In the genomic region with DNA sequence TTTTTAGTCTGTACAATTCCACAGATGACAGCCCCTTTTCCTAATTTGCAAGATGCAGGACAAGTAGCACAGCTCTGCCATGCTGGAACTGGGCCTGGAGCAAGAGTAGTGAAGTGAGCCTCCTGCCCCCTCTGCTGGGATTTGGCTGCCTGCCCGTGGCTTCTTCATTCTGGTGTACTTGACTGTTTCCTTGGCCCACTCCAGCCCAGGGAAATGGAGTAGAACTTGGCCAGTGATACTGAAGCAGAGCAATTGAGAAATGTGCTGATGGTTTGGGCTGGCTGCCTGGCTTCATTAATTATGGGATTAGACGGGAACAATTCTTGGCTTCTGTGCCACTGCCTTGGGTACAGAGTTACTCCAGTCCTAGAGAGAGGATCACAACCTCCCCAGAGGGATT, we compare ENCODE assay signal across 8 cellular contexts. TPM values are rescaled to one million over a fixed set of nuclear protein-coding genes. Genes with fewer than 3 reads are reported as not detected.
DNase-seq lines count a peak whose midpoint lies in the region; ATAC-seq, FAIRE-seq and TF ChIP-seq lines count a peak whose summit lies in the region.

No MANE protein-coding gene starts in this region.

- H4K20me1 ChIP-seq in mammary epithelial cell (ENCODE audit: insufficient read depth, low read length) = no peaks in the 10 kb centered on the region
- no peaks in the 10 kb centered on the region for H4K20me1 ChIP-seq in H1 (replicated peaks in 1 of 2; ENCODE audit: control insufficient read depth in 1 of 2, insufficient read depth in 2 of 2, low read length in 2 of 2)

- no peak for TF ChIP-seq POLR2A in H1 (IDR thresholded peaks at IDR 0.05; ENCODE audit: control extremely low read depth in 1 of 2, low read depth in 2 of 2, low read length in 2 of 2)

- no peak overlapping the region for H3K56ac ChIP-seq in H1 (replicated peaks; ENCODE audit: insufficient read length, low read depth, low read length)

- no peaks in the 10 kb centered on the region for H3K36me3 ChIP-seq in mammary epithelial cell (ENCODE audit: insufficient read depth, low read length)
- no peaks in the 10 kb centered on the region for H3K36me3 ChIP-seq in H1 (ENCODE audit: control insufficient read depth in 2 of 4, insufficient read depth in 4 of 4, low read length in 3 of 4)
- no peaks in the 10 kb centered on the region for H3K36me3 ChIP-seq in mesenchymal stem cell (ENCODE audit: control insufficient read depth in 1 of 2, insufficient read depth in 2 of 2, low read depth in 1 of 2, low read length in 2 of 2)
- no peaks in the 10 kb centered on the region for H3K36me3 ChIP-seq in aorta (ENCODE audit: control insufficient read depth in 1 of 2, insufficient read depth in 2 of 2, low read length in 1 of 2)
- no peaks in the 10 kb centered on the region for H3K36me3 ChIP-seq in CD4-positive, alpha-beta memory T cell (ENCODE audit: insufficient read depth, low read length)

- H2BK20ac ChIP-seq in H1 (ENCODE audit: low read length) = no peak overlapping the region

- H2AK5ac ChIP-seq in H1 (ENCODE audit: low read depth, low read length) = no peak overlapping the region
- H2AK5ac ChIP-seq in mesenchymal stem cell (ENCODE audit: low read length, severe bottlenecking) = no peak overlapping the region

- 20% methylated on average over 2 of the region's 2 CpGs for WGBS in mammary epithelial cell (ENCODE audit: low coverage, missing lambda C conversion rate)
- WGBS in H1 (ENCODE audit: extremely low coverage in 1 of 2, insufficient coverage in 1 of 2, insufficient read length in 1 of 2, insufficient replicate concordance in 2 of 2, low coverage in 1 of 2, low lambda C conversion rate in 2 of 2, missing lambda C conversion rate in 1 of 2), 2 experiments = 81% methylated on average over 2 of the region's 2 CpGs; no CpG with 5 or more reads in 1 of the 2 experiments
- WGBS in mesenchymal stem cell = 80% methylated on average over 2 of the region's 2 CpGs
- WGBS in aorta, 2 donors = 1 to 3% methylated on average over 2 of the region's 2 CpGs

- no peaks in the 10 kb centered on the region for H3K27me3 Mint-ChIP-seq in MCF 10A (ENCODE audit: insufficient read depth, unreplicated experiment)
- H3K27me3 Mint-ChIP-seq in CD4-positive, alpha-beta memory T cell = no peaks in the 10 kb centered on the region

- H2BK12ac ChIP-seq in H1 (ENCODE audit: low read depth, low read length) = no peak overlapping the region
- H2BK12ac ChIP-seq in mesenchymal stem cell (ENCODE audit: low read length in 2 of 2) = no peak overlapping the region

- intact Hi-C loops in MCF 10A (cut with micrococcal nuclease) (loop anchor here (5.0 kb wide), 1 partner anchor 227 kb away; no protein-coding TSS in a partner anchor), mammary epithelial cell (cut with micrococcal nuclease) (no loop called here), aorta (cut with DNase I) (loop anchor here in 1 of 2 donors (10.0 kb wide), 1 partner anchor 64 kb away; no protein-coding TSS in a partner anchor)
- intact Hi-C loops in CD4-positive, alpha-beta memory T cell (cut with micrococcal nuclease) = loop anchor here (5.0 kb wide), 1 partner anchor 463 kb away; a partner anchor contains a TSS

- H2BK15ac ChIP-seq in H1 (ENCODE audit: low read length) = no peak overlapping the region
- no peak overlapping the region for H2BK15ac ChIP-seq in mesenchymal stem cell (ENCODE audit: low read depth, poor library complexity, severe bottlenecking)

- peak; percentile 76 for ATAC-seq in aorta (ENCODE audit: low FRiP score)

- H3K27me3 ChIP-seq in mammary epithelial cell (ENCODE audit: insufficient read depth, low read length) (no peaks in the 10 kb centered on the region), H1 (replicated peaks in 1 of 4; ENCODE audit: control insufficient read depth in 3 of 4, extremely low read depth in 1 of 4, insufficient read depth in 3 of 4, low read length in 3 of 4) (peaks cover 0 to 16% (median 14%) of the 10 kb centered on the region in 4 experiments; a peak in 6 of 7 replicates), mesenchymal stem cell (ENCODE audit: control insufficient read depth in 1 of 2, insufficient read depth in 1 of 2, low read length in 2 of 2) (no peaks in the 10 kb centered on the region), aorta (ENCODE audit: control insufficient read depth in 1 of 2, insufficient read depth in 2 of 2, low read length in 1 of 2) (no peaks in the 10 kb centered on the region)
- H3K27me3 ChIP-seq in CD4-positive, alpha-beta memory T cell (ENCODE audit: insufficient read depth, low read length) = no peaks in the 10 kb centered on the region

- H4K91ac ChIP-seq in H1 (replicated peaks; ENCODE audit: insufficient read length, low read length) (no peak overlapping the region), mesenchymal stem cell (ENCODE audit: low read length) (no peak overlapping the region)

- H3K4ac ChIP-seq in H1 (replicated peaks; ENCODE audit: insufficient read length, low read depth, low read length) (no peak overlapping the region), mesenchymal stem cell (ENCODE audit: low read depth in 1 of 2, low read length in 2 of 2) (no peak overlapping the region)

- H4K8ac ChIP-seq in H1 (ENCODE audit: extremely low read depth, insufficient read depth, low read length) (no peak overlapping the region), mesenchymal stem cell (ENCODE audit: low read length) (no peak overlapping the region)

- dilution Hi-C loops in mammary epithelial cell (cut with HindIII; ENCODE audit: low sequenced_read_pairs) = loop anchor here (5.0 to 10.0 kb wide), 2 partner anchors 38 to 66 kb away; no protein-coding TSS in a partner anchor

- no TSS peak for BruUV-seq in MCF 10A (replicated peaks; lab: Mats Ljungman, UMichigan)
- no TSS peak for BruUV-seq in mammary epithelial cell (replicated peaks; lab: Mats Ljungman, UMichigan)

- peaks cover 16% of the 10 kb centered on the region for H3K4me1 ChIP-seq in mammary epithelial cell (ENCODE audit: insufficient read depth, low read length)
- peaks cover 0 to 5% (median 3%) of the 10 kb centered on the region in 4 experiments; a peak in 5 of 7 replicates for H3K4me1 ChIP-seq in H1 (replicated peaks in 1 of 4; ENCODE audit: control insufficient read depth in 3 of 4, insufficient read depth in 4 of 4, low read length in 3 of 4)
- peaks cover 8% of the 10 kb centered on the region for H3K4me1 ChIP-seq in mesenchymal stem cell (ENCODE audit: control insufficient read depth, insufficient read depth, low read depth, low read length)
- H3K4me1 ChIP-seq in aorta (ENCODE audit: control insufficient read depth in 1 of 2, insufficient read depth in 2 of 2, low read length in 2 of 2) = no peaks in the 10 kb centered on the region
- peaks cover 57% of the 10 kb centered on the region for H3K4me1 ChIP-seq in CD4-positive, alpha-beta memory T cell (ENCODE audit: insufficient read depth, low read length)

- peak; percentile 40 to 61 for TF ChIP-seq RAD21 in H1 (IDR thresholded peaks at IDR 0.05 in 1 of 2, conservative IDR thresholded peaks at IDR 0.05 in 1 of 2; ENCODE audit: low read depth in 2 of 2, low read length in 2 of 2)

- TF ChIP-seq EP300 in H1 (IDR thresholded peaks at IDR 0.05; ENCODE audit: borderline replicate concordance in 1 of 2, low read depth in 2 of 2, low read length in 2 of 2) = no peak

- no peak overlapping the region for H3K27ac ChIP-seq in mammary epithelial cell (ENCODE audit: insufficient read depth, low read depth, low read length)
- H3K27ac ChIP-seq in H1 (ENCODE audit: low read depth, low read length) = no peak overlapping the region
- no peak overlapping the region for H3K27ac ChIP-seq in mesenchymal stem cell (ENCODE audit: low read length, poor library complexity, severe bottlenecking)
- H3K27ac ChIP-seq in aorta (ENCODE audit: low read depth in 1 of 2, low read length in 2 of 2) = peak overlapping the region in 1 of 2 donors; percentile 79
- H3K27ac ChIP-seq in CD4-positive, alpha-beta memory T cell (ENCODE audit: low read depth, low read length) = no peak overlapping the region

- H3K9ac ChIP-seq in mammary epithelial cell (ENCODE audit: insufficient read depth, low read length) (no peak overlapping the region), H1 (replicated peaks in 1 of 4; ENCODE audit: extremely low read depth in 1 of 4, low read depth in 3 of 4, low read length in 3 of 4) (no peak overlapping the region), mesenchymal stem cell (ENCODE audit: low read length) (no peak overlapping the region)

- H2AFZ ChIP-seq in mammary epithelial cell (ENCODE audit: low read depth, low read length) (no peak overlapping the region), H1 (ENCODE audit: low read length) (no peak overlapping the region), mesenchymal stem cell (ENCODE audit: low read depth, low read length) (no peak overlapping the region)

- POLR2A ChIA-PET in MCF 10A (lab: Yijun Ruan, JAX) = no interaction called here
- POLR2A ChIA-PET in H1 (lab: Charles Lee; ENCODE audit: partially characterized antibody) = no interaction called here
- POLR2A ChIA-PET in CD4-positive, alpha-beta memory T cell (lab: Charles Lee; ENCODE audit: partially characterized antibody) = no interaction called here

- H2BK5ac ChIP-seq in H1 (ENCODE audit: low read depth, low read length) (no peak overlapping the region), mesenchymal stem cell (ENCODE audit: low read depth, low read length, poor library complexity, severe bottlenecking) (no peak overlapping the region)

- no peaks in the 10 kb centered on the region for H3K79me2 ChIP-seq in mammary epithelial cell (ENCODE audit: insufficient read depth, low read length)
- no peaks in the 10 kb centered on the region for H3K79me2 ChIP-seq in H1 (ENCODE audit: control insufficient read depth in 1 of 2, insufficient read depth in 2 of 2, low read length in 2 of 2)

- H3K9me3 ChIP-seq in mammary epithelial cell (replicated peaks; ENCODE audit: insufficient read depth, low read length) (no peaks in the 10 kb centered on the region), H1 (ENCODE audit: insufficient read depth in 2 of 2, low read depth in 1 of 2, low read length in 1 of 2) (no peaks in the 10 kb centered on the region), mesenchymal stem cell (ENCODE audit: control insufficient read depth, low read length) (no peaks in the 10 kb centered on the region), aorta (ENCODE audit: control insufficient read depth, low read length) (no peaks in the 10 kb centered on the region)
- H3K9me3 ChIP-seq in CD4-positive, alpha-beta memory T cell (ENCODE audit: control insufficient read depth in 1 of 2, low read length in 2 of 2) = no peaks in the 10 kb centered on the region

- H3K79me1 ChIP-seq in H1 (ENCODE audit: low read depth, low read length) (no peaks in the 10 kb centered on the region; the same call in 1 of the 2 replicates), mesenchymal stem cell (replicated peaks; ENCODE audit: low read length, poor library complexity, severe bottlenecking) (peaks cover 16% of the 10 kb centered on the region)

- H3K9me3 Mint-ChIP-seq in MCF 10A (ENCODE audit: unreplicated experiment) = no peaks in the 10 kb centered on the region
- H3K9me3 Mint-ChIP-seq in CD4-positive, alpha-beta memory T cell = no peaks in the 10 kb centered on the region

- peaks cover 14% of the 10 kb centered on the region for H3K4me1 Mint-ChIP-seq in MCF 10A (ENCODE audit: insufficient read depth, unreplicated experiment)
- peaks cover 41 to 74% (median 57%) of the 10 kb centered on the region in 4 donors for H3K4me1 Mint-ChIP-seq in CD4-positive, alpha-beta memory T cell

- no peak overlapping the region for H3K4me3 ChIP-seq in mammary epithelial cell (replicated peaks in 1 of 3; ENCODE audit: insufficient read depth in 1 of 3, low read depth in 2 of 3, low read length in 3 of 3)
- no peak overlapping the region for H3K4me3 ChIP-seq in H1 (ENCODE audit: extremely low read depth in 1 of 4, insufficient read depth in 2 of 4, low read depth in 3 of 4, low read length in 4 of 4)
- peak overlapping the region in 1 of 2 experiments; percentile 45 for H3K4me3 ChIP-seq in mesenchymal stem cell (ENCODE audit: insufficient read depth in 1 of 2, low read depth in 1 of 2, low read length in 2 of 2)
- no peak overlapping the region for H3K4me3 ChIP-seq in aorta (ENCODE audit: low read length in 2 of 2)
- H3K4me3 ChIP-seq in CD4-positive, alpha-beta memory T cell (ENCODE audit: low read length in 2 of 2) = no peak overlapping the region

- TF ChIP-seq CTCF in MCF 10A (IDR thresholded peaks at IDR 0.05; ENCODE audit: unreplicated experiment) = no peak
- no peak for TF ChIP-seq CTCF in mammary epithelial cell (conservative IDR thresholded peaks at IDR 0.05 in 1 of 2, IDR thresholded peaks at IDR 0.05 in 1 of 2; ENCODE audit: extremely low read depth in 1 of 2, insufficient read depth in 1 of 2, low read depth in 1 of 2, low read length in 2 of 2)
- TF ChIP-seq CTCF in H1 (IDR thresholded peaks at IDR 0.05; ENCODE audit: control extremely low read depth in 1 of 3, insufficient read depth in 1 of 3, low read depth in 1 of 3, low read length in 3 of 3) = peak; percentile 21 to 34 (median 29); a peak in 3 of 4 replicates

- H3K36me3 Mint-ChIP-seq in MCF 10A (ENCODE audit: insufficient read depth, unreplicated experiment) = no peaks in the 10 kb centered on the region
- peaks cover 5% of the 10 kb centered on the region in 2 donors for H3K36me3 Mint-ChIP-seq in CD4-positive, alpha-beta memory T cell

- peaks cover 7% of the 10 kb centered on the region for H3K23me2 ChIP-seq in H1 (ENCODE audit: low read depth, low read length)

- H3K27ac Mint-ChIP-seq in MCF 10A (ENCODE audit: low read depth, unreplicated experiment) = peak overlapping the region; percentile 61
- no peak overlapping the region for H3K27ac Mint-ChIP-seq in CD4-positive, alpha-beta memory T cell

- H3K23ac ChIP-seq in H1 (ENCODE audit: insufficient read length) = no peak overlapping the region
- H3K23ac ChIP-seq in mesenchymal stem cell (ENCODE audit: low read length in 2 of 2) = no peak overlapping the region

- FAIRE-seq in H1 (lab: Jason Lieb, UNC) = no peak

- H4K5ac ChIP-seq in H1 (ENCODE audit: insufficient read length, low read depth, low read length) = no peak overlapping the region

- H2BK120ac ChIP-seq in H1 (replicated peaks; ENCODE audit: low read depth, low read length) (no peak overlapping the region), mesenchymal stem cell (ENCODE audit: low read depth, low read length) (no peak overlapping the region)

- CTCF ChIA-PET in MCF 10A (lab: Yijun Ruan, JAX) (interaction anchor here (0.7 to 2.8 kb wide), 2 partner anchors 35 kb away, joined by 3 to 10 read pairs; no protein-coding TSS in a partner anchor), mammary epithelial cell (lab: Charles Lee; ENCODE audit: low non-redundant PET) (no interaction called here), H1 (lab: Charles Lee; ENCODE audit: partially characterized antibody) (interaction anchor here (0.9 to 2.7 kb wide), 10 partner anchors 10 to 271 kb away, joined by 3 to 17 read pairs (median 4); no protein-coding TSS in a partner anchor)
- CTCF ChIA-PET in CD4-positive, alpha-beta memory T cell (lab: Charles Lee; ENCODE audit: partially characterized antibody) = no interaction called here

- H3K4me2 ChIP-seq in mammary epithelial cell (ENCODE audit: insufficient read depth, low read depth, low read length) (no peak overlapping the region), H1 (ENCODE audit: insufficient read depth in 1 of 2, low read depth in 2 of 2, low read length in 2 of 2) (no peak overlapping the region), mesenchymal stem cell (ENCODE audit: low read length, poor library complexity, severe bottlenecking) (no peak overlapping the region)

- peak overlapping the region; percentile 50 for H3K4me3 Mint-ChIP-seq in MCF 10A (ENCODE audit: unreplicated experiment)
- H3K4me3 Mint-ChIP-seq in CD4-positive, alpha-beta memory T cell = peak overlapping the region in 3 of 8 donors; percentile 4 to 43 (median 8)

- DNase-seq in MCF 10A (ENCODE audit: unreplicated experiment) = peak; percentile 71
- DNase-seq in mammary epithelial cell = no peak
- DNase-seq in H1 (ENCODE audit: low read depth in 1 of 2, low spot score in 2 of 2) = no peak
- peak; percentile 26 for DNase-seq in mesenchymal stem cell
- peak; percentile 92 for DNase-seq in aorta
- no peak for DNase-seq in CD4-positive, alpha-beta memory T cell
- no peak for DNase-seq in RKO (ENCODE audit: low spot score)
- DNase-seq in T1000 (lab: John Stamatoyannopoulos, UW) = no peak

- H3K18ac ChIP-seq in H1 (ENCODE audit: extremely low read depth, low read length) (no peak overlapping the region), mesenchymal stem cell (ENCODE audit: low read depth in 1 of 2, low read length in 2 of 2) (no peak overlapping the region)

- H3K14ac ChIP-seq in H1 (ENCODE audit: insufficient read length) (no peak overlapping the region), mesenchymal stem cell (ENCODE audit: low read length in 2 of 2) (no peak overlapping the region)

- in situ Hi-C loops in mammary epithelial cell (cut with MboI; ENCODE audit: low sequenced_read_pairs in 2 of 2) = no loop called here

RNA-seq across cellular contexts. Expression of a gene that starts 2.8 kb away (rescaled TPM):
- total RNA-seq in MCF 10A (2022) (8.5 and 9.7 TPM in 2 replicates), mammary epithelial cell (1 to 10 TPM; 5.7 to 7.5 TPM), aorta (10 to 100 TPM; 33.4 to 48.4 TPM)
- polyA plus RNA-seq in mammary epithelial cell (4.5 TPM), H1 (2011; rRNA removed) (1.8 and 2.4 TPM in 2 replicates), aorta (10 to 100 TPM; 21.7 to 25.5 TPM)
- 23.1 TPM for polyA minus RNA-seq in mammary epithelial cell
- total RNA-seq in H1 (2021; fragmentation: NEBNext Ultra II Directional; extraction: Animal tissue kit (Norgen Biotek cat#: 25700)) = 7.9 and 8.4 TPM in 2 replicates
- 3.1 TPM for polyA plus RNA-seq in H1 (2011; cell fraction: cytosol; rRNA removed)
- polyA plus RNA-seq in H1 (2011; cell fraction: nucleus; rRNA removed) = 2.6 TPM
- polyA plus RNA-seq in H1 (2012, experiment 1 of 2) = 2.7 to 4.9 TPM (median 4.1 TPM) in 4 replicates
- 0.60 TPM for polyA plus RNA-seq in H1 (2012, experiment 2 of 2)
- polyA plus RNA-seq in H1 (2013, experiment 1 of 2) = 3.0 TPM
- 3.2 TPM for polyA plus RNA-seq in H1 (2013, experiment 2 of 2)
- 4.1 and 4.3 TPM in 2 replicates for polyA minus RNA-seq in H1 (2011; rRNA and poly(A)+ RNA removed)
- polyA minus RNA-seq in H1 (2011; cell fraction: cytosol; rRNA and poly(A)+ RNA removed) = 6.3 TPM
- 1.5 TPM for polyA minus RNA-seq in H1 (2011; cell fraction: nucleus; rRNA and poly(A)+ RNA removed)
- 4.4 TPM for polyA plus RNA-seq in mesenchymal stem cell (2013, experiment 1 of 2)
- polyA plus RNA-seq in mesenchymal stem cell (2013, experiment 2 of 2) = 4.5 TPM
- total RNA-seq in CD4-positive, alpha-beta memory T cell = 10 to 100 TPM; 22.7 to 32.5 TPM
- 10 to 100 TPM; 20.6 to 24.3 TPM for polyA plus RNA-seq in CD4-positive, alpha-beta memory T cell

Comparison
In these comparisons a context has a peak if more than half of its experiments do, and no peak if none do; other contexts are left out.
1. DNase-seq: peak in MCF 10A (single experiment), mesenchymal stem cell (single experiment) and aorta (2 of 2); none in mammary epithelial cell (single experiment), H1 (0 of 2), CD4-positive, alpha-beta memory T cell (0 of 5), RKO (single experiment) and T1000 (single experiment).
2. CTCF ChIA-PET loops: an anchor here in MCF 10A (0.7 to 2.8 kb wide) and H1 (0.9 to 2.7 kb wide); none called in mammary epithelial cell and CD4-positive, alpha-beta memory T cell.
3. CTCF ChIP-seq: peak in H1 (3 of 3); none in MCF 10A (single experiment) and mammary epithelial cell (0 of 2).